In the genomic region with DNA sequence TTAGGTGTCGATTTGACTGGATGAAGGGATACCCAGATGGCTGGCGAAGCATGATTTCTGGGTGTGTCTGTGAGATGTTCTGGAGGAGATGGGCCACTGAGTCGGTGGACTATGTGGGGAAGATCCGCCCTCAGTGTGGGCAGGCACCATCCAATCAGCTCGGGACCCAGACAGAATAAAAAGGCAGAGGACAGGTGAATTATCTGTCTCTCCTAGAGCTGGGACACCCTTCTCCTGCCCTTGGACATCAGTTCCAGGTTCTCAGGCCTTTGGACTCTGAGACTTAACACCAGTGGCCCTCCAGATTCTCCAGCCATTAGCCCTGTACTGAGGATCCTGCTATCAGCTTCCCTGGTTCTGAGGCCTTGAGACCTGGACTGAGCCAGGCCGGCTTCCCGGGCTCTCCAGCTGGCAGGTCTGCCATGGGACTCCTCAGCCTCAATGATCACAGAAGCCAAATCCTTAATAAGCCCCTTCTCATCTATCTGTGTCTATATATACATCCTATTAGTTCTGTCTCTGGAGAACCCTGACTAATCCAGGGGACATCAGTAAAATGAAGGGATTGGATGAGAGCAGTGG, we compare ENCODE assay signal across 1 cellular context.
TF ChIP-seq lines count a peak whose summit lies in the region.

No MANE protein-coding gene starts in this region.

TF ChIP-seq in HepG2, 621 proteins besides CTCF, POLR2A, EP300 and RAD21:
- TF ChIP-seq ZNF772 (CRISPR knock-in tag; IDR thresholded peaks at IDR 0.05) (peak; percentile 19; the same call in 1 of the 2 replicates), AGO2 (optimal IDR thresholded peaks at IDR 0.05; ENCODE audit: low read depth, low read length) (peak; percentile 68), TARDBP (CRISPR knock-in tag; IDR thresholded peaks at IDR 0.05) (0 out of 2 replicates have a peak, but pooled peaks have one; percentile 1), ZNF292 (CRISPR knock-in tag; IDR thresholded peaks at IDR 0.05; ENCODE audit: borderline replicate concordance, low read depth) (no peak), ZNF350 (CRISPR knock-in tag; IDR thresholded peaks at IDR 0.05; ENCODE audit: borderline replicate concordance, low read depth) (peak; percentile 16; the same call in 1 of the 2 replicates), FOSL1 (CRISPR knock-in tag; IDR thresholded peaks at IDR 0.05; ENCODE audit: borderline replicate concordance) (no peak), KDM2A (CRISPR knock-in tag; IDR thresholded peaks at IDR 0.05; ENCODE audit: borderline replicate concordance, low read depth) (0 out of 2 replicates have a peak, but pooled peaks have one; percentile 16), ELF4 (CRISPR knock-in tag; IDR thresholded peaks at IDR 0.05; ENCODE audit: borderline replicate concordance) (0 out of 2 replicates have a peak, but pooled peaks have one; percentile 22), ZC3H13 (CRISPR knock-in tag; IDR thresholded peaks at IDR 0.05) (0 out of 2 replicates have a peak, but pooled peaks have one; percentile 1), POLR2G (IDR thresholded peaks at IDR 0.05; ENCODE audit: low read depth, low read length) (peak; percentile 38; the same call in 1 of the 2 replicates), KDM5B (CRISPR knock-in tag; IDR thresholded peaks at IDR 0.05; ENCODE audit: borderline replicate concordance) (0 out of 2 replicates have a peak, but pooled peaks have one; percentile 44)
- TF ChIP-seq, protein P1, sequence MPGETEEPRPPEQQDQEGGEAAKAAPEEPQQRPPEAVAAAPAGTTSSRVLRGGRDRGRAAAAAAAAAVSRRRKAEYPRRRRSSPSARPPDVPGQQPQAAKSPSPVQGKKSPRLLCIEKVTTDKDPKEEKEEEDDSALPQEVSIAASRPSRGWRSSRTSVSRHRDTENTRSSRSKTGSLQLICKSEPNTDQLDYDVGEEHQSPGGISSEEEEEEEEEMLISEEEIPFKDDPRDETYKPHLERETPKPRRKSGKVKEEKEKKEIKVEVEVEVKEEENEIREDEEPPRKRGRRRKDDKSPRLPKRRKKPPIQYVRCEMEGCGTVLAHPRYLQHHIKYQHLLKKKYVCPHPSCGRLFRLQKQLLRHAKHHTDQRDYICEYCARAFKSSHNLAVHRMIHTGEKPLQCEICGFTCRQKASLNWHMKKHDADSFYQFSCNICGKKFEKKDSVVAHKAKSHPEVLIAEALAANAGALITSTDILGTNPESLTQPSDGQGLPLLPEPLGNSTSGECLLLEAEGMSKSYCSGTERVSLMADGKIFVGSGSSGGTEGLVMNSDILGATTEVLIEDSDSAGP (CRISPR knock-in tag; IDR thresholded peaks at IDR 0.05; ENCODE audit: borderline replicate concordance) = 0 out of 2 replicates have a peak, but pooled peaks have one; percentile 20
- TF ChIP-seq, protein P2, sequence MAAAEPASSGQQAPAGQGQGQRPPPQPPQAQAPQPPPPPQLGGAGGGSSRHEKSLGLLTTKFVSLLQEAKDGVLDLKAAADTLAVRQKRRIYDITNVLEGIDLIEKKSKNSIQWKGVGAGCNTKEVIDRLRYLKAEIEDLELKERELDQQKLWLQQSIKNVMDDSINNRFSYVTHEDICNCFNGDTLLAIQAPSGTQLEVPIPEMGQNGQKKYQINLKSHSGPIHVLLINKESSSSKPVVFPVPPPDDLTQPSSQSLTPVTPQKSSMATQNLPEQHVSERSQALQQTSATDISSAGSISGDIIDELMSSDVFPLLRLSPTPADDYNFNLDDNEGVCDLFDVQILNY (CRISPR knock-in tag; conservative IDR thresholded peaks at IDR 0.05) = no peak
